Comparison of ENCODE assay signal across 1 cellular context in the genomic region with DNA sequence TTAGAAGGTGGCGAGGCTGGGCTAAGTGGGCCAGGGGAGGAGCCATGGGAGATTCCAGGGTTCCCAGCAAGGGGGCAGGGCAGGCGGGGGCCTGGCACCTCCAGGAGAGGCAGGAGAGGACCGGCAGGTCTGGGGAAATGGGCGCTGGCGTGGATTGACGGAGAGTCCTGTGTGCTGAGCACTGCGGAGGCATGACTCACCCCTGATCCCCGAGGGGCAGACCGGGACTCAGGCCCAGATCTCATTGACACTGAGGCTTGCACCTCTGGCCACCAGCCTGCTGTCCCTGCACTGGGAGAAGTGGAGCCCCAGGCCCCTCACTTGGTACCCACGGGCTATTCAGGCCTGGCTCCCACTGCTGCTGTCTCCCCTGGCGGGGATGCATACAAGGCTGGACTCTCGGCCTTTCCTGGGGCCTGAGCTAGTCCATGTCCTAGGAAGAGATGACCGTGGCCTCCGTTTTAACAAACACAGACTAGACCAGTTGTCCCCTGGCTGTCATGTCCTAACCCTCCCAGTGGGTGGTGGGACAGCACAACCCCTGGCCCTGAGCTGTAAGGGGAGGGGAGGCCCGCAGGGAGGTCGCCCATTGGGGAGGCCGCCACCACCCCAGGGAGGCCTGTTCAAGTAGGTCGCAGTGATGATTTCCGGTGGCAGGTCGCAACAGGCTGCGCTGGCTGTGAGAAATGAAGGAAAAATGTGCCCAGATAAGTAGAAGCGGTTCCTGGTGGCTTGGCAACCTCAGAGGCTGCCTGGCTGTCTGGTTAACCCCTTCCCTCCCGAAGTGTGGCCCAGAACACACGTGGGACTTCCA.
A peak's percentile ranks its signal among the peaks of the same experiment; 100 is the strongest.
TF ChIP-seq lines count a peak whose summit lies in the region.

No MANE protein-coding gene starts in this region.

TF ChIP-seq in HCT116, 20 proteins besides CTCF, POLR2A, EP300 and RAD21 (continued from another document):
- TF ChIP-seq CBX3 (IDR thresholded peaks at IDR 0.05; ENCODE audit: low read depth) (no peak), YY1 (IDR thresholded peaks at IDR 0.05; ENCODE audit: extremely low read depth, insufficient replicate concordance, low read depth, low read length) (peak; percentile 9), ZFX (IDR thresholded peaks at IDR 0.05) (peak; percentile 83), FOSL1 (IDR thresholded peaks at IDR 0.05; ENCODE audit: low read depth) (no peak), SP1 (IDR thresholded peaks at IDR 0.05; ENCODE audit: low read depth) (no peak), EZH2phosphoT487 (IDR thresholded peaks at IDR 0.05; ENCODE audit: borderline replicate concordance) (no peak)
